ENCODE assay signal across 15 cellular contexts in the genomic region with DNA sequence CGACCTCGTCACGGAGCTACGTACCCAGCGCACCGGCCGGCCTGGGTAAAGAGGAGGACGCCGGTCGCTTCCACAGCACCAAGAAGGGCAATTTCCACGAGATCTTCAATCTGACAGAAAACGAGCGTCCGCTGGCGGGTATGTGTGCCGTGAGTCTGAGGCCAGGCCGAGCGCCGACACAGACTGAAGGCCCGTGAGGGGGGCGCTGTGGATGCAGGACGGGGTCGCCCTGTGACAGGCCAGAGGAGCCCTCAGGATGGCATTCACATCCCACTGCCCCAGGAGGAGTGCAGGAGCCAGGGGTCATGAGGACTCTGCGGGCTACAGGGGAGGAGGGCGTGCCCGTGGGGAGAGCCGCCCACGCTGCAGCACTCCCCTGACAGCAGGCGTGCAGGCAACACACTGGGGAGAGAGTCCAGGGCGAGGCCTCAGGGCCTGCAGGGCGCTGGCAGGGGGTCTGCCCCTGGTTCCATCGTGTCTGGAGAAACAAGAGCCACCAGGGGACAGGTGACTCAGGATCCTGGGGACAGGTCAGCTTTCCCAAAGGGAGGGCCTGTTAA. TPM values are rescaled to one million over a fixed set of nuclear protein-coding genes. Genes with fewer than 3 reads are reported as not detected.
A peak's percentile ranks its signal among the peaks of the same experiment; 100 is the strongest.
DNase-seq lines count a peak whose midpoint lies in the region; ATAC-seq, FAIRE-seq and TF ChIP-seq lines count a peak whose summit lies in the region.
"Had no signal": no experiment of that assay in that cellular context is flagged by ENCODE, and none has a peak within 500 bp of the region (broad histone marks: within the 10 kb centered on the region; RNA-seq: fewer than 3 reads in every experiment).

No MANE protein-coding gene starts in this region.

- DNase-seq in GM10248 (ENCODE audit: extremely low spot score) (peak; percentile 53), K562 (ENCODE audit: extremely low read depth in 1 of 4, low spot score in 3 of 4) (no peak), DMS53 (lab: John Stamatoyannopoulos, UW) (no peak), Calu3 (no peak)
- peak; percentile 33 for DNase-seq in T-helper 2 cell treated with Interferon-gamma antibody and Interleukin-4, amounts not matched to agents 5 μg/mL and 100 μg/mL, for 36 hours (ENCODE audit: low spot score)
- DNase-seq in stimulated activated CD4-positive, alpha-beta T cell treated with anti-CD3 and anti-CD28 coated beads, Interleukin-4, amount 100 ng/mL, for 4 hours: peak; percentile 37 to 64
- DNase-seq: DND-41, MG63, NCI-H526 treated with DMSO at 0.1 percent for 48 hours had no signal

- WGBS in K562 (ENCODE audit: insufficient coverage, low coverage, missing lambda C conversion rate): 86% methylated on average over 8 of the region's 32 CpGs

- ATAC-seq in K562 (no peak), GM18505 (IDR thresholded peaks at IDR 0.05; ENCODE audit: unreplicated experiment) (no peak), HG03521 (IDR thresholded peaks at IDR 0.05; ENCODE audit: unreplicated experiment) (no peak)

- no peaks in the 10 kb centered on the region for H3K79me2 ChIP-seq in K562 (ENCODE audit: control insufficient read depth, insufficient read depth, low read length)

- H3K9me3 ChIP-seq in K562 (replicated peaks; ENCODE audit: control insufficient read depth, insufficient read depth, low read depth, low read length): no peaks in the 10 kb centered on the region
- H3K9me3 ChIP-seq: MG63, mucosa of descending colon, testis had no signal

- TF ChIP-seq CTCF in GM10248 (IDR thresholded peaks at IDR 0.05; ENCODE audit: control extremely low read depth, extremely low read depth, low read depth, missing control alignments) (no peak), K562 (IDR thresholded peaks at IDR 0.05 in 2 of 3, conservative IDR thresholded peaks at IDR 0.05 in 1 of 3; ENCODE audit: insufficient read depth in 2 of 3, low read depth in 1 of 3, low read length in 3 of 3) (no peak), Calu3 (IDR thresholded peaks at IDR 0.05; ENCODE audit: unreplicated experiment) (no peak)

- H3K4me1 ChIP-seq in K562 (replicated peaks in 1 of 2; ENCODE audit: control insufficient read depth in 2 of 2, insufficient read depth in 2 of 2, low read length in 2 of 2): peaks cover 0 to 14% of the 10 kb centered on the region in 2 experiments; a peak in 2 of 5 replicates
- H3K4me1 ChIP-seq: testis had no signal

- TF ChIP-seq EP300 in K562 (IDR thresholded peaks at IDR 0.05; ENCODE audit: low read length): no peak

- H3K27ac ChIP-seq in K562 (ENCODE audit: extremely low read depth, low read depth, low read length): no peak overlapping the region
- H3K27ac ChIP-seq: testis had no signal

- intact Hi-C loops in K562 (cut with micrococcal nuclease): no loop called here
- intact Hi-C loops in Calu3 (cut with micrococcal nuclease; ENCODE audit: unreplicated experiment): no loop called here

- H3K4me1 Mint-ChIP-seq in T-helper 2 cell treated with Interferon-gamma antibody and Interleukin-4, amounts not matched to agents 5 μg/mL and 100 μg/mL, for 36 hours (ENCODE audit: low read depth): peaks cover 16% of the 10 kb centered on the region
- no peaks in the 10 kb centered on the region for H3K4me1 Mint-ChIP-seq in Calu3 (ENCODE audit: low read depth, unreplicated experiment)

- TF ChIP-seq RAD21 in K562 (CRISPR knock-in tag; conservative IDR thresholded peaks at IDR 0.05 in 1 of 2, IDR thresholded peaks at IDR 0.05 in 1 of 2): no peak

- BruUV-seq in K562 (replicated peaks; lab: Mats Ljungman, UMichigan) (no TSS peak), Calu3 (replicated peaks; lab: Mats Ljungman, UMichigan) (no TSS peak)

- H3K4me2 ChIP-seq in K562 (ENCODE audit: insufficient read depth, low read length): no peak overlapping the region
- H3K4me2 ChIP-seq: smooth muscle cell had no signal

- peaks cover 7% of the 10 kb centered on the region for H3K36me3 Mint-ChIP-seq in T-helper 2 cell treated with Interferon-gamma antibody and Interleukin-4, amounts not matched to agents 5 μg/mL and 100 μg/mL, for 36 hours (ENCODE audit: low read depth)
- H3K36me3 Mint-ChIP-seq in Calu3 (ENCODE audit: insufficient read depth, unreplicated experiment): peaks cover 28% of the 10 kb centered on the region

- TF ChIP-seq POLR2A in K562 (conservative IDR thresholded peaks at IDR 0.05) (no peak), GM18505 (IDR thresholded peaks at IDR 0.05; ENCODE audit: borderline replicate concordance, extremely low read depth, insufficient read depth, insufficient read length) (no peak)

- H3K27ac Mint-ChIP-seq in T-helper 2 cell treated with Interferon-gamma antibody and Interleukin-4, amounts not matched to agents 5 μg/mL and 100 μg/mL, for 36 hours: peak overlapping the region; percentile 94
- H3K27ac Mint-ChIP-seq in Calu3 (ENCODE audit: unreplicated experiment): no peak overlapping the region

- no peaks in the 10 kb centered on the region for H3K27me3 Mint-ChIP-seq in T-helper 2 cell treated with Interferon-gamma antibody and Interleukin-4, amounts not matched to agents 5 μg/mL and 100 μg/mL, for 36 hours (ENCODE audit: low read depth)
- H3K27me3 Mint-ChIP-seq in Calu3 (ENCODE audit: unreplicated experiment): no peaks in the 10 kb centered on the region

- no peak for FAIRE-seq in K562 (lab: Jason Lieb, UNC)
- FAIRE-seq: H54 had no signal

- H2AFZ ChIP-seq in K562 (ENCODE audit: low read depth, low read length): no peak overlapping the region

- H3K9ac ChIP-seq in K562 (ENCODE audit: insufficient read depth in 1 of 2, low read depth in 2 of 2, low read length in 2 of 2): no peak overlapping the region; a peak in 1 of 4 replicates

- no peaks in the 10 kb centered on the region for H3K9me3 Mint-ChIP-seq in T-helper 2 cell treated with Interferon-gamma antibody and Interleukin-4, amounts not matched to agents 5 μg/mL and 100 μg/mL, for 36 hours
- no peaks in the 10 kb centered on the region for H3K9me3 Mint-ChIP-seq in Calu3 (ENCODE audit: low read depth, unreplicated experiment)

- no peaks in the 10 kb centered on the region for H3K27me3 ChIP-seq in K562 (ENCODE audit: control insufficient read depth in 2 of 2, insufficient read depth in 2 of 2, low read length in 2 of 2)
- H3K27me3 ChIP-seq: MG63, testis had no signal

- peak overlapping the region; percentile 87 for H3K4me3 Mint-ChIP-seq in T-helper 2 cell treated with Interferon-gamma antibody and Interleukin-4, amounts not matched to agents 5 μg/mL and 100 μg/mL, for 36 hours
- no peak overlapping the region for H3K4me3 Mint-ChIP-seq in Calu3 (ENCODE audit: low read depth, unreplicated experiment)

- peaks cover 37% of the 10 kb centered on the region; the same call in 1 of the 3 replicates for H3K36me3 ChIP-seq in K562 (ENCODE audit: control insufficient read depth, insufficient read depth, low read length)
- H3K36me3 ChIP-seq: MG63 had no signal

- H3K4me3 ChIP-seq in K562: no peak overlapping the region
- H3K4me3 ChIP-seq: MG63, mucosa of descending colon, smooth muscle cell, testis had no signal

- POLR2A ChIA-PET in GM10248 (lab: Yijun Ruan, JAX): no interaction called here
- POLR2A ChIA-PET in K562 (lab: Yijun Ruan, JAX): no interaction called here

- CTCF ChIA-PET in GM10248 (lab: Yijun Ruan, JAX): interaction anchor here (0.7 to 1.8 kb wide), 2 partner anchors 9 to 85 kb away, joined by 4 read pairs; no protein-coding TSS in a partner anchor
- CTCF ChIA-PET in K562 (lab: Yijun Ruan, JAX; ENCODE audit: low intra/inter-chr PET ratio): no interaction called here
- CTCF ChIA-PET in Calu3 (lab: Charles Lee): no interaction called here

- peaks cover 2% of the 10 kb centered on the region for H3K9me1 ChIP-seq in K562 (ENCODE audit: control insufficient read depth, insufficient read depth, low read length)

- in situ Hi-C loops in K562 (cut with MboI): loop anchor here (10.0 kb wide), 1 partner anchor 109 kb away; no protein-coding TSS in a partner anchor

- no peaks in the 10 kb centered on the region; the same call in 1 of the 2 replicates for H4K20me1 ChIP-seq in K562 (replicated peaks; ENCODE audit: control insufficient read depth, insufficient read depth, low read length)

TF ChIP-seq in K562, 482 proteins besides CTCF, POLR2A, EP300 and RAD21 (continues in another document):
- no peak for TF ChIP-seq ZNF696 (CRISPR knock-in tag; conservative IDR thresholded peaks at IDR 0.05)

RNA-seq across cellular contexts. Expression of gene GRAMD4, which starts 53.6 kb away (rescaled TPM):
- 92.4 and 123 TPM in 2 replicates for total RNA-seq in K562 (2011; cell fraction: chromatin; rRNA removed; ENCODE audit: low replicate concordance)
- total RNA-seq in K562 (2011; cell fraction: nucleolus; rRNA removed): 64.0 and 80.4 TPM in 2 replicates
- 41.7 and 59.0 TPM in 2 replicates for total RNA-seq in K562 (2011; cell fraction: nucleoplasm; rRNA removed)
- total RNA-seq in K562 (2014; rRNA removed) (44.8 and 52.4 TPM in 2 replicates), K562 (2014; rRNA removed; fragmentation: Illumina TruSeq; extraction: Trizol) (13.6 and 14.1 TPM in 2 replicates), K562 (2015; rRNA removed; fragmentation: Illumina TruSeq; extraction: Trizol) (16.0 and 18.6 TPM in 2 replicates), K562 (2021) (44.0 and 45.4 TPM in 2 replicates), Calu3 (2022) (61.2 and 63.4 TPM in 2 replicates)
- polyA plus RNA-seq in K562 (2011; rRNA removed) (31.9 and 35.5 TPM in 2 replicates), K562 (2014; fragmentation: Illumina TruSeq; extraction: Trizol) (13.7 and 15.3 TPM in 2 replicates), K562 (2014; fragmentation: Nextera tagmentation; extraction: Ambion mirVana) (under 1 TPM; 0.18 to 0.28 TPM), K562 (2014; rRNA removed) (31.5 and 37.3 TPM in 2 replicates)
- polyA plus RNA-seq in K562 (2011; cell fraction: cytosol; rRNA removed): 14.5 and 32.1 TPM in 2 replicates
- polyA plus RNA-seq in K562 (2011; cell fraction: nucleus; rRNA removed): 70.0 and 77.3 TPM in 2 replicates
- 17.3 and 43.4 TPM in 2 replicates for polyA plus RNA-seq in K562 (2012)
- polyA minus RNA-seq in K562 (2011; rRNA and poly(A)+ RNA removed): 34.2 and 53.1 TPM in 2 replicates
- 20.3 and 27.3 TPM in 2 replicates for polyA minus RNA-seq in K562 (2011; cell fraction: cytosol; rRNA and poly(A)+ RNA removed)
- 21.4 and 52.2 TPM in 2 replicates for polyA minus RNA-seq in K562 (2011; cell fraction: nucleus; rRNA and poly(A)+ RNA removed)

Comparison
In these comparisons a context has a peak if more than half of its experiments do, and no peak if none do; other contexts are left out.
1. DNase-seq: peak in GM10248 (single experiment), T-helper 2 cell treated with Interferon-gamma antibody and Interleukin-4, amounts not matched to agents 5 μg/mL and 100 μg/mL, for 36 hours (single experiment) and stimulated activated CD4-positive, alpha-beta T cell treated with anti-CD3 and anti-CD28 coated beads, Interleukin-4, amount 100 ng/mL, for 4 hours (2 of 2); none in K562 (0 of 4), DMS53 (single experiment) and Calu3 (single experiment).